8 cellular contexts compared by ENCODE assay signal in genomic region chr2:26245810-26246209, GRCh38. TPM values are rescaled to one million over a fixed set of nuclear protein-coding genes. Genes with fewer than 3 reads are reported as not detected.
DNase-seq lines count a peak whose midpoint lies in the region; ATAC-seq and TF ChIP-seq lines count a peak whose summit lies in the region.

No MANE protein-coding gene starts in this region.

- no peaks in the 10 kb centered on the region for H3K36me3 ChIP-seq in A673 (ENCODE audit: insufficient read depth, low read length, poor library complexity, severe bottlenecking)

- H3K27ac ChIP-seq in A673 (ENCODE audit: low read depth, low read length, poor library complexity, severe bottlenecking) (peak overlapping the region; percentile 98), skin epidermis (peak overlapping the region in 16 of 21 experiments; percentile 93 to 100 (median 99))

- peak overlapping the region; percentile 99 for H3K27ac Mint-ChIP-seq in T-helper 17 cell

- H3K4me1 Mint-ChIP-seq in T-helper 17 cell = peaks cover 38% of the 10 kb centered on the region

- H3K4me3 ChIP-seq in A673 (ENCODE audit: low read depth, low read length, poor library complexity, severe bottlenecking) (peak overlapping the region; percentile 87), skin epidermis (peak overlapping the region in 6 of 7 experiments; percentile 68 to 96 (median 84))

- CTCF ChIA-PET in A673 (lab: Charles Lee) = no interaction called here

- POLR2A ChIA-PET in A673 (lab: Charles Lee; ENCODE audit: low non-redundant PET) = no interaction called here

- no peaks in the 10 kb centered on the region for H3K27me3 Mint-ChIP-seq in T-helper 17 cell

- peak overlapping the region; percentile 100 for H3K4me3 Mint-ChIP-seq in T-helper 17 cell

- no peaks in the 10 kb centered on the region for H3K27me3 ChIP-seq in A673 (replicated peaks; ENCODE audit: insufficient read depth, low read depth, low read length, poor library complexity)

- intact Hi-C loops in A673 (cut with micrococcal nuclease; ENCODE audit: unreplicated experiment) = no loop called here

- H3K4me1 ChIP-seq in A673 (ENCODE audit: insufficient read depth, low read length, poor library complexity, severe bottlenecking) = peaks cover 9% of the 10 kb centered on the region

- H3K9me3 ChIP-seq in A673 (ENCODE audit: low read depth, low read length, poor library complexity, severe bottlenecking) (no peaks in the 10 kb centered on the region), T-helper 17 cell (ENCODE audit: control insufficient read depth, low read length, poor library complexity, severe bottlenecking) (no peaks in the 10 kb centered on the region)

- no peak for TF ChIP-seq CTCF in A673 (conservative IDR thresholded peaks at IDR 0.05; ENCODE audit: low read depth, low read length)

- peak; percentile 53 for ATAC-seq in GM18517 (IDR thresholded peaks at IDR 0.05; ENCODE audit: unreplicated experiment)
- peak; percentile 47 for ATAC-seq in HG03095 (IDR thresholded peaks at IDR 0.05; ENCODE audit: unreplicated experiment)
- no peak for ATAC-seq in T-helper 17 cell

- no peak for DNase-seq in A673 (ENCODE audit: low spot score)
- no peak for DNase-seq in T-helper 17 cell
- peak; percentile 22 for DNase-seq in foreskin melanocyte
- DNase-seq in superior temporal gyrus (ENCODE audit: extremely low spot score) = no peak
- DNase-seq in dermis blood vessel endothelial cell = no peak

- BruUV-seq in A673 (replicated peaks; lab: Mats Ljungman, UMichigan) = no TSS peak

- H3K36me3 Mint-ChIP-seq in T-helper 17 cell (ENCODE audit: low read depth) = no peaks in the 10 kb centered on the region

RNA-seq across cellular contexts. Expression of gene HADHB, which starts 1.1 kb away (rescaled TPM):
- 101 and 106 TPM in 2 replicates for total RNA-seq in A673 (2021)
- 10 to 100 TPM; 45.9 to 46.3 TPM for total RNA-seq in T-helper 17 cell
- 151 TPM in 2 replicates for total RNA-seq in dermis blood vessel endothelial cell

RNA-seq across cellular contexts. Expression of gene HADHA, which starts 1.4 kb away (rescaled TPM):
- total RNA-seq in A673 (2021) (136 and 137 TPM in 2 replicates), T-helper 17 cell (10 to 100 TPM; 77.7 to 78.5 TPM), dermis blood vessel endothelial cell (208 and 237 TPM in 2 replicates)
